ENCODE assay signal across 7 cellular contexts in the genomic region with DNA sequence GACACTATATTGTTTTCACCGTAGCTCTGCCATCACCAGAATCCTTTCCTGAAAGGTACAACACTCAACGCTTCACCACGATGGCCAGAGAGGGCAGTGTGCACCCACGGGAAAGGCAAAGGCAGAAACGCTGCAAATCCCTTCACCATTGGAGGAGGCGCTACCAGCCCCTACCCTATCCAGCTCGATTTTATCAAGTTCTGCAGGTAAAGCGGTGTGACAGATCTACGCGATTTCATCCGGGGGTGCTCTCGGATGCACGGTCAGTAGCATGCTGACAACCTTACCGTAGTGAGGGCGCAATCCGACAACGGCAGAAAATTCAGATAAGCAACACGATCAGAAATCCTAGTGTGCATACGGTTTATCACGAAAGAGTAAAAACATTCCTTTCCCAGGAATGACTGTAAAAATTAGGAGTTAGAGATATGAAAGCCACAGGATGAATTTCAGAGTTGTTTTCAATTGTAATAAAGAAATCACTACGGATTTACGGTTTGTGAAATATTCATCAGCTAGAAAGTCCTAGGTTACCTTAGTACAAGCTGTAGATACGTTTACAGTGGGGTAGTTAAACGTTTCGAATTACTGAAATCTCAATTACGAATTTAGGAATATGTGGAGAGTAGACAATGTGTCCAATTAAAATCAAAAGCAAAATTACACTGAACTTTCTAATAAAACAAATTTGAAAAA. TPM values are rescaled to one million over a fixed set of nuclear protein-coding genes. Genes with fewer than 3 reads are reported as not detected.
DNase-seq lines count a peak whose midpoint lies in the region; ATAC-seq and TF ChIP-seq lines count a peak whose summit lies in the region.

No MANE protein-coding gene starts in this region.

- 1 to 2% methylated on average over 26 of the region's 26 CpGs for WGBS in sigmoid colon, 2 donors

- H3K27ac ChIP-seq in sigmoid colon, result no peak overlapping the region

- peaks cover 10 to 47% (median 30%) of the 10 kb centered on the region in 3 donors for H3K27me3 ChIP-seq in sigmoid colon

- peaks cover 0 to 28% (median 24%) of the 10 kb centered on the region in 4 donors for H3K4me1 ChIP-seq in sigmoid colon

- peak; percentile 40 to 78 (median 76) for TF ChIP-seq CTCF in sigmoid colon (IDR thresholded peaks at IDR 0.05)

- TF ChIP-seq POLR2A in sigmoid colon (IDR thresholded peaks at IDR 0.05), result no peak

- intact Hi-C loops in sigmoid colon (cut with DNase I), result loop anchor here (1.0 to 10.0 kb wide), 2 partner anchors 913 to 1014 kb away; no protein-coding TSS in a partner anchor

- ATAC-seq in GM18502 (IDR thresholded peaks at IDR 0.05; ENCODE audit: poor library complexity, unreplicated experiment) (peak; percentile 61), HG02885 (IDR thresholded peaks at IDR 0.05; ENCODE audit: poor library complexity, unreplicated experiment) (peak; percentile 52)

- H3K36me3 ChIP-seq in sigmoid colon, result no peaks in the 10 kb centered on the region

- no peak for TF ChIP-seq EP300 in sigmoid colon (IDR thresholded peaks at IDR 0.05)

- no peaks in the 10 kb centered on the region for H3K9me3 ChIP-seq in sigmoid colon

- H3K4me3 ChIP-seq in sigmoid colon, result peak overlapping the region in 3 of 4 donors; percentile 41 to 52 (median 50)

- DNase-seq in NCI-H1694 (lab: John Stamatoyannopoulos, UW) (peak; percentile 82), T-helper 9 cell (peak; percentile 71), astrocyte of the hippocampus (ENCODE audit: low read depth, low spot score) (peak; percentile 94), hippocampal formation (lab: John Stamatoyannopoulos, UW) (peak; percentile 84 to 93), sigmoid colon (peak; percentile 81)

RNA-seq across cellular contexts. Expression of a gene that starts 1.8 kb away (rescaled TPM):
- under 1 TPM; 0.28 to 0.95 (median 0.69) TPM for total RNA-seq in sigmoid colon
- polyA plus RNA-seq in sigmoid colon, result 1 to 10 TPM; 4.6 to 7.1 (median 5.4) TPM
